ENCODE assay signal across 15 cellular contexts in the genomic region with DNA sequence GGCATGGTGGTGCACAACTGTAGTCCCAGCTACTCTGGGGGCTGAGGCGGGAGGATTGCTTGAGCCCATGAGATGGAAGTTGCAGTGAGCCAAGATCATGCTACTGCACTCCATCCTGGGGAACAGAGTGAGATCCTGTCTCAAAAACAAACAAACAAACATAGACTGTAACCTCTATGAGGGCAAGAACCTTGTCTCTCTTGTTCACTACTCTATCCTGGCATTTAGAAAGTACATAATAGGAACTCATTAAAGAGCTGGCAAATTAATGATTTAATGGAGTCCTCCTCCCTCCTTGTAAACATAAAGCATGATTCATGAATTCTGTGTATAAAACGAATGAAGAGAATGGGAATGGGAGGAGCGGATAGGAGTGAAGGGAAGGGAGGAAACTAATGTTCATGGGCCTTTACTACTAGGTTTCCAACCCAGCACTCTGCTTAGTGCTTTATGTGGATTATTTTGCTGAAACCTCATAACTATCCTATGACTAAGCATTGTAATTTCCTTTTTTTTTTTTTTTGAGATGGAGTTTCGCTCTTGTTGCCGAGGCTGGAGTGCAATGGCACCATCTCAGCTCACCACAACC. TPM values are rescaled to one million over a fixed set of nuclear protein-coding genes. Genes with fewer than 3 reads are reported as not detected.
DNase-seq lines count a peak whose midpoint lies in the region; ATAC-seq, FAIRE-seq and TF ChIP-seq lines count a peak whose summit lies in the region.
"Had no signal": no experiment of that assay in that cellular context is flagged by ENCODE, and none has a peak within 500 bp of the region (broad histone marks: within the 10 kb centered on the region; RNA-seq: fewer than 3 reads in every experiment).

No MANE protein-coding gene starts in this region.

- in situ Hi-C loops in G401 (cut with HindIII; ENCODE audit: low sequenced_read_pairs), result no loop called here

- peak; percentile 76 for ATAC-seq in esophagus mucosa
- ATAC-seq in natural killer cell treated with Interleukin-12 subunit alpha and Interleukin-12 subunit beta and Interleukin-15 and Interleukin-18, amount 100 ng/mL, for 72 hours, result no peak
- ATAC-seq in GM18505 (IDR thresholded peaks at IDR 0.05; ENCODE audit: unreplicated experiment), result no peak

- DNase-seq in AG20443 (ENCODE audit: low spot score), result peak; percentile 61
- DNase-seq in RCC 7860 (ENCODE audit: low spot score), result peak; percentile 41
- peak; percentile 85 for DNase-seq in osteoblast (ENCODE audit: insufficient read length, low spot score, missing footprints)
- no peak for DNase-seq in G401 (ENCODE audit: low spot score)
- no peak for DNase-seq in T-helper 9 cell
- DNase-seq in natural killer cell treated with Interleukin-12 subunit alpha and Interleukin-12 subunit beta and Interleukin-15 and Interleukin-18, amount 100 ng/mL, for 72 hours (ENCODE audit: low spot score), result no peak
- DNase-seq: activated CD8-positive, alpha-beta memory T cell treated with anti-CD3 and anti-CD28 coated beads for 24 hours; adrenal gland; CD4-positive, CD25-positive, alpha-beta regulatory T cell; hippocampal formation; NCI-H1930; SHP77 had no signal

- H3K27ac ChIP-seq in osteoblast (ENCODE audit: low read depth, low read length), result peak overlapping the region; percentile 5
- H3K27ac ChIP-seq: neutrophil had no signal

- peaks cover 25% of the 10 kb centered on the region for H3K4me1 ChIP-seq in osteoblast (ENCODE audit: insufficient read depth, low read length)

- FAIRE-seq in RCC 7860 (lab: Jason Lieb, UNC), result no peak

- H3K27me3 Mint-ChIP-seq in natural killer cell treated with Interleukin-12 subunit alpha and Interleukin-12 subunit beta and Interleukin-15 and Interleukin-18, amount 100 ng/mL, for 72 hours, result peaks cover 17 to 18% of the 10 kb centered on the region in 2 donors

- no peaks in the 10 kb centered on the region for H3K9me3 ChIP-seq in osteoblast (ENCODE audit: low read depth, low read length)
- H3K9me3 ChIP-seq: adrenal gland, neutrophil had no signal

- TF ChIP-seq POLR2A in GM18505 (IDR thresholded peaks at IDR 0.05; ENCODE audit: borderline replicate concordance, extremely low read depth, insufficient read depth, insufficient read length), result no peak

- H3K36me3 Mint-ChIP-seq in natural killer cell treated with Interleukin-12 subunit alpha and Interleukin-12 subunit beta and Interleukin-15 and Interleukin-18, amount 100 ng/mL, for 72 hours, result no peaks in the 10 kb centered on the region
- H3K36me3 Mint-ChIP-seq: CD4-positive, CD25-positive, alpha-beta regulatory T cell had no signal

- no peak overlapping the region for H2AFZ ChIP-seq in osteoblast (ENCODE audit: low read length)

- H3K4me3 Mint-ChIP-seq in natural killer cell treated with Interleukin-12 subunit alpha and Interleukin-12 subunit beta and Interleukin-15 and Interleukin-18, amount 100 ng/mL, for 72 hours, result no peak overlapping the region
- H3K4me3 Mint-ChIP-seq: CD4-positive, CD25-positive, alpha-beta regulatory T cell had no signal

- peaks cover 14% of the 10 kb centered on the region for H3K79me2 ChIP-seq in osteoblast (ENCODE audit: insufficient read depth, low read length)

- peaks cover 8% of the 10 kb centered on the region for H4K20me1 ChIP-seq in osteoblast (ENCODE audit: insufficient read depth, low read length)

- no peak for TF ChIP-seq CTCF in osteoblast (IDR thresholded peaks at IDR 0.05; ENCODE audit: extremely low read depth, low read depth, low read length)

- no peak overlapping the region for H3K4me3 ChIP-seq in osteoblast (ENCODE audit: insufficient read depth, low read length)
- H3K4me3 ChIP-seq: adrenal gland had no signal

- H3K4me2 ChIP-seq in osteoblast (ENCODE audit: insufficient read depth, low read length), result no peak overlapping the region

- H3K9me3 Mint-ChIP-seq in natural killer cell treated with Interleukin-12 subunit alpha and Interleukin-12 subunit beta and Interleukin-15 and Interleukin-18, amount 100 ng/mL, for 72 hours, result no peaks in the 10 kb centered on the region
- H3K9me3 Mint-ChIP-seq: CD4-positive, CD25-positive, alpha-beta regulatory T cell had no signal

- no peaks in the 10 kb centered on the region for H3K27me3 ChIP-seq in osteoblast (ENCODE audit: insufficient read depth, low read length)
- H3K27me3 ChIP-seq: adrenal gland had no signal

- H3K4me1 Mint-ChIP-seq in natural killer cell treated with Interleukin-12 subunit alpha and Interleukin-12 subunit beta and Interleukin-15 and Interleukin-18, amount 100 ng/mL, for 72 hours (ENCODE audit: low read depth in 2 of 2), result no peaks in the 10 kb centered on the region
- H3K4me1 Mint-ChIP-seq: CD4-positive, CD25-positive, alpha-beta regulatory T cell had no signal

- no peak overlapping the region for H3K27ac Mint-ChIP-seq in natural killer cell treated with Interleukin-12 subunit alpha and Interleukin-12 subunit beta and Interleukin-15 and Interleukin-18, amount 100 ng/mL, for 72 hours
- H3K27ac Mint-ChIP-seq: CD4-positive, CD25-positive, alpha-beta regulatory T cell had no signal

- H3K36me3 ChIP-seq in osteoblast (ENCODE audit: insufficient read depth, low read length), result no peaks in the 10 kb centered on the region
- H3K36me3 ChIP-seq: adrenal gland, neutrophil had no signal

RNA-seq across cellular contexts. Expression of gene LMOD1, which starts 8.6 kb away (rescaled TPM):
- 4.1 TPM for total RNA-seq in esophagus mucosa
- 17.1 and 21.7 TPM in 2 replicates for total RNA-seq in osteoblast
- total RNA-seq in G401 (2014; rRNA removed; shearing (Covaris generic)), result 2.4 and 2.5 TPM in 2 replicates
- total RNA-seq in natural killer cell treated with Interleukin-12 subunit alpha and Interleukin-12 subunit beta and Interleukin-15 and Interleukin-18, amount 100 ng/mL, for 72 hours, result not detected
- total RNA-seq: CD4-positive, CD25-positive, alpha-beta regulatory T cell had no signal

RNA-seq across cellular contexts. Expression of gene TIMM17A, which starts 17.6 kb away (rescaled TPM):
- total RNA-seq in esophagus mucosa (36.3 TPM), osteoblast (35.7 and 38.7 TPM in 2 replicates)
- 71.1 and 85.0 TPM in 2 replicates for total RNA-seq in G401 (2014; rRNA removed; shearing (Covaris generic))
- 10 to 100 TPM; 81.5 to 89.5 TPM for total RNA-seq in natural killer cell treated with Interleukin-12 subunit alpha and Interleukin-12 subunit beta and Interleukin-15 and Interleukin-18, amount 100 ng/mL, for 72 hours

RNA-seq across cellular contexts. Expression of gene RNPEP, which starts 44.7 kb away (rescaled TPM):
- total RNA-seq in esophagus mucosa (89.6 TPM), osteoblast (64.8 and 74.2 TPM in 2 replicates)
- total RNA-seq in G401 (2014; rRNA removed; shearing (Covaris generic)), result 60.2 and 79.5 TPM in 2 replicates
- 10 to 100 TPM; 50.1 to 54.3 TPM for total RNA-seq in natural killer cell treated with Interleukin-12 subunit alpha and Interleukin-12 subunit beta and Interleukin-15 and Interleukin-18, amount 100 ng/mL, for 72 hours

RNA-seq across cellular contexts. Expression of gene SHISA4, which starts 49.0 kb away (rescaled TPM):
- total RNA-seq in esophagus mucosa (1.2 TPM), osteoblast (25.3 and 27.1 TPM in 2 replicates)
- total RNA-seq in G401 (2014; rRNA removed; shearing (Covaris generic)), result 0.31 and 4.2 TPM in 2 replicates
- total RNA-seq in natural killer cell treated with Interleukin-12 subunit alpha and Interleukin-12 subunit beta and Interleukin-15 and Interleukin-18, amount 100 ng/mL, for 72 hours, result 1 to 10 TPM; 2.5 TPM

Comparison
In these comparisons a context has a peak if more than half of its experiments do, and no peak if none do; other contexts are left out.
1. DNase-seq: peak in AG20443 (single experiment), RCC 7860 (single experiment) and osteoblast (single experiment); none in G401 (single experiment), T-helper 9 cell (single experiment) and natural killer cell treated with Interleukin-12 subunit alpha and Interleukin-12 subunit beta and Interleukin-15 and Interleukin-18, amount 100 ng/mL, for 72 hours (single experiment).